Comparison of ENCODE assay signal across 8 cellular contexts in the genomic region with DNA sequence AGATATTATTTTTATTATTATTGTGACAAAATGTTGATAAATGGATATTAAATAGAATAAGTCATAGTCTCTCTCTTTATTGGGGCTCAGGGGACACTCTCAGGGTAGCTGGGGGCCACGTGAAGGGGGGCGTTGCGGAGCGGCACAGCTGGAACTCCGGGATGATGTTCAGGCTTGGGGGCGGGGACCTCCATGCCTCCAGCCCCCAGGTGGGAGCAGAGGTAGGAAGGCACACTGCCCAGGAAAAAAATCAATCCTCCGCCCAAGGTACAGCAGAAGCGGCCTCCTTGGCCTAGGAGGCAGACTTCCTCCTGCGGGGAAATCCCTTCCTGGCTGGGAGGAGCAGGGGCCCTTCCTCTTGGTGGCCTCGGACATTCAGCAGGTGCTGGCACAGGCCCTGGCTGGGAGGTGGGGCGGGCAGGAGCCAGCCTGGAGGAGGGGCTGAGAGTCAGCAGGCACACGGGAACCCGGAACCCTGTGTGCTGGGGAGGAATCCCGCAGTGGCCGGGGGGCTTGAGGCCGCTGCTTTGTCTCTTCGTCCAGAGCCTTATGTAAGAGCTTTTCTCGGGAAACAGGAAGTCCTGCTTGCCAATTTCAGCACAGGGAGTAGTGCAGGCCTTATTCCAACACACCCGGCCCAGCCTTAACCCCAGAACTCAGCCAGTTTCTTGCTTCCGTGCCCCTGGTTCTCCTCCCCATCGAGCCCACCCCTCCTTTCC. TPM values are rescaled to one million over a fixed set of nuclear protein-coding genes. Genes with fewer than 3 reads are reported as not detected.
DNase-seq lines count a peak whose midpoint lies in the region; ATAC-seq and TF ChIP-seq lines count a peak whose summit lies in the region.

No MANE protein-coding gene starts in this region.

- intact Hi-C loops in ascending aorta (cut with DNase I), result no loop called here

- H3K27ac ChIP-seq in ascending aorta, result peak overlapping the region; percentile 90 to 97

- H3K9me3 Mint-ChIP-seq in activated T-cell treated with anti-CD3 and anti-CD28 coated beads, Interleukin-2, amount 50 U/mL, for 4 hours, result no peaks in the 10 kb centered on the region

- H3K4me1 Mint-ChIP-seq in activated T-cell treated with anti-CD3 and anti-CD28 coated beads, Interleukin-2, amount 50 U/mL, for 4 hours (ENCODE audit: low read depth), result peaks cover 54% of the 10 kb centered on the region

- H3K4me1 ChIP-seq in ascending aorta (peaks cover 33 to 42% of the 10 kb centered on the region in 2 donors), HAP-1 (peaks cover 8% of the 10 kb centered on the region)

- H3K4me3 ChIP-seq in ascending aorta (peak overlapping the region; percentile 53 to 92), HAP-1 (no peak overlapping the region)

- in situ Hi-C loops in HAP-1 (cut with MboI; ENCODE audit: low sequenced_read_pairs), result no loop called here

- no peak for ATAC-seq in activated T-cell treated with anti-CD3 and anti-CD28 coated beads, Interleukin-2, amount 50 U/mL, for 4 hours

- no peaks in the 10 kb centered on the region for H3K27me3 Mint-ChIP-seq in activated T-cell treated with anti-CD3 and anti-CD28 coated beads, Interleukin-2, amount 50 U/mL, for 4 hours (ENCODE audit: low read depth)

- H3K9me3 ChIP-seq in ascending aorta, result no peaks in the 10 kb centered on the region
- H3K9me3 ChIP-seq in HAP-1, result no peaks in the 10 kb centered on the region

- H3K4me3 Mint-ChIP-seq in activated T-cell treated with anti-CD3 and anti-CD28 coated beads, Interleukin-2, amount 50 U/mL, for 4 hours, result peak overlapping the region; percentile 45

- H3K36me3 ChIP-seq in ascending aorta, result peaks cover 0 to 7% of the 10 kb centered on the region in 2 donors
- H3K36me3 ChIP-seq in HAP-1 (replicated peaks), result no peaks in the 10 kb centered on the region; the same call in none of the 2 replicates

- H3K27me3 ChIP-seq in ascending aorta, result no peaks in the 10 kb centered on the region
- H3K27me3 ChIP-seq in HAP-1 (ENCODE audit: low read depth), result no peaks in the 10 kb centered on the region

- peaks cover 9% of the 10 kb centered on the region for H3K36me3 Mint-ChIP-seq in activated T-cell treated with anti-CD3 and anti-CD28 coated beads, Interleukin-2, amount 50 U/mL, for 4 hours (ENCODE audit: insufficient read depth)

- peak in 1 of 3 experiments; percentile 15 for TF ChIP-seq CTCF in ascending aorta (IDR thresholded peaks at IDR 0.05)

- no peak for DNase-seq in activated T-cell treated with anti-CD3 and anti-CD28 coated beads, Interleukin-2, amount 50 U/mL, for 4 hours
- DNase-seq in activated T-cell treated with anti-CD3 and anti-CD28 coated beads, Interleukin-2, amount 50 U/mL, for 1 hour, result no peak
- DNase-seq in NCI-H146 treated with DMSO at 0.1 percent for 48 hours (lab: John Stamatoyannopoulos, UW; ENCODE audit: unreplicated experiment) (peak; percentile 32), ascending aorta (ENCODE audit: low spot score in 2 of 2) (peak; percentile 80 to 90), hepatic stellate cell (ENCODE audit: low spot score) (peak; percentile 40), pulmonary artery endothelial cell (ENCODE audit: low read depth, low spot score) (peak; percentile 80), NCI-H1694 (lab: John Stamatoyannopoulos, UW) (no peak), HAP-1 (ENCODE audit: low spot score in 2 of 2) (no peak)

RNA-seq across cellular contexts. Expression of a gene that starts 0.6 kb away (rescaled TPM):
- total RNA-seq in activated T-cell treated with anti-CD3 and anti-CD28 coated beads, Interleukin-2, amount 50 U/mL, for 4 hours, result 1 to 10 TPM in 2 of 3 donors, under 1 TPM in 1; 0.98 to 1.4 (median 1.3) TPM
- 17.5 TPM for total RNA-seq in ascending aorta
- total RNA-seq in pulmonary artery endothelial cell, result 1.1 and 1.3 TPM in 2 replicates

RNA-seq across cellular contexts. Expression of a gene that starts 3.7 kb away (rescaled TPM):
- total RNA-seq in activated T-cell treated with anti-CD3 and anti-CD28 coated beads, Interleukin-2, amount 50 U/mL, for 4 hours, result 100 to 1,000 TPM; 138 to 153 (median 146) TPM
- total RNA-seq in ascending aorta (92.0 TPM), pulmonary artery endothelial cell (95.6 and 108 TPM in 2 replicates)

RNA-seq across cellular contexts. Expression of a gene that starts 9.1 kb away (rescaled TPM):
- 1 to 10 TPM; 4.6 to 6.5 (median 6.1) TPM for total RNA-seq in activated T-cell treated with anti-CD3 and anti-CD28 coated beads, Interleukin-2, amount 50 U/mL, for 4 hours
- total RNA-seq in ascending aorta (88.6 TPM), pulmonary artery endothelial cell (6.1 and 8.2 TPM in 2 replicates)

RNA-seq across cellular contexts. Expression of a gene that starts 21.5 kb away (rescaled TPM):
- total RNA-seq in activated T-cell treated with anti-CD3 and anti-CD28 coated beads, Interleukin-2, amount 50 U/mL, for 4 hours, result 1 to 10 TPM; 4.8 to 5.3 (median 4.9) TPM
- 151 TPM for total RNA-seq in ascending aorta
- total RNA-seq in pulmonary artery endothelial cell, result 2.0 and 3.6 TPM in 2 replicates

RNA-seq across cellular contexts. Expression of a gene that starts 25.7 kb away (rescaled TPM):
- total RNA-seq in activated T-cell treated with anti-CD3 and anti-CD28 coated beads, Interleukin-2, amount 50 U/mL, for 4 hours, result 100 to 1,000 TPM; 110 to 134 (median 114) TPM
- total RNA-seq in ascending aorta, result 157 TPM
- 72.5 and 100 TPM in 2 replicates for total RNA-seq in pulmonary artery endothelial cell

Comparison
In these comparisons a context has a peak if more than half of its experiments do, and no peak if none do; other contexts are left out.
1. DNase-seq: peak in NCI-H146 treated with DMSO at 0.1 percent for 48 hours (single experiment), ascending aorta (2 of 2), hepatic stellate cell (single experiment) and pulmonary artery endothelial cell (single experiment); none in activated T-cell treated with anti-CD3 and anti-CD28 coated beads, Interleukin-2, amount 50 U/mL, for 4 hours (single experiment), activated T-cell treated with anti-CD3 and anti-CD28 coated beads, Interleukin-2, amount 50 U/mL, for 1 hour (single experiment), NCI-H1694 (single experiment) and HAP-1 (0 of 2).